Comparison of ENCODE assay signal across 8 cellular contexts in the genomic region with DNA sequence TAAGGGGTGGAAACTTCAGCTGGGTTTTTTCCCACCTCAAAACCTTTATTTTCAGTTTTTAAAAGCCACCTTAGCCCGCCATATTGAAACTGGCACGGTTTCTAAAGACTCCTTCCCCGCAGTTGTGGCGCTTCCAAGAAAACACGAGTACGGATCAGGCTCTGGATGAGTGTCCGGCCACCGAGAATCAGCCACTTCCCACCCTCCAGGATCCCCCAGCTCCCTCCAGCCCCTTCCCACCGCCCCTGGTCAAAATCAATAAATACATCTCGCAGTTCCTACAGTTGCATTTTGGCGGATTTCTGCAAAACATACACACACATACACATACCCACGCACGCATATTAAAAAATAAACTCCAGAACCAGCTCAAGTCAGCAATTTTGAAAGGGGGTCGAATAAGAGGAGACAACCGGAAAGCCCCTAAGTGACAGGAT. TPM values are rescaled to one million over a fixed set of nuclear protein-coding genes. Genes with fewer than 3 reads are reported as not detected.
DNase-seq lines count a peak whose midpoint lies in the region; ATAC-seq lines count a peak whose summit lies in the region.

No MANE protein-coding gene starts in this region.

- DNase-seq in Daoy (ENCODE audit: low read depth): peak; percentile 18
- peak in 2 of 3 donors; percentile 10 to 43 for DNase-seq in immature natural killer cell
- DNase-seq in SIG-M5 (lab: John Stamatoyannopoulos, UW): no peak

- ATAC-seq in HG03095 (IDR thresholded peaks at IDR 0.05; ENCODE audit: unreplicated experiment) (peak; percentile 5), HG03039 (IDR thresholded peaks at IDR 0.05; ENCODE audit: unreplicated experiment) (no peak), HG03159 (IDR thresholded peaks at IDR 0.05; ENCODE audit: unreplicated experiment) (no peak)
- no peak for ATAC-seq in stimulated activated memory B cell treated with anti-CD40 and anti-IgM and Interleukin-4, amounts not matched to agents 10 μg/mL and 1 μg/mL and 100 μg/mL, for 72 hours

- no peaks in the 10 kb centered on the region for H3K27me3 Mint-ChIP-seq in activated naive CD8-positive, alpha-beta T cell
- H3K27me3 Mint-ChIP-seq in immature natural killer cell (ENCODE audit: low read depth in 3 of 3): peaks cover 24 to 31% (median 31%) of the 10 kb centered on the region in 3 donors
- no peaks in the 10 kb centered on the region for H3K27me3 Mint-ChIP-seq in stimulated activated memory B cell treated with anti-CD40 and anti-IgM and Interleukin-4, amounts not matched to agents 10 μg/mL and 1 μg/mL and 100 μg/mL, for 72 hours

- H3K4me3 Mint-ChIP-seq in activated naive CD8-positive, alpha-beta T cell: peak overlapping the region; percentile 95
- H3K4me3 Mint-ChIP-seq in immature natural killer cell: peak overlapping the region; percentile 91 to 99 (median 97)
- H3K4me3 Mint-ChIP-seq in stimulated activated memory B cell treated with anti-CD40 and anti-IgM and Interleukin-4, amounts not matched to agents 10 μg/mL and 1 μg/mL and 100 μg/mL, for 72 hours: peak overlapping the region; percentile 91

- H3K4me1 Mint-ChIP-seq in activated naive CD8-positive, alpha-beta T cell (ENCODE audit: low read depth): peaks cover 45% of the 10 kb centered on the region
- peaks cover 58 to 76% of the 10 kb centered on the region in 2 donors for H3K4me1 Mint-ChIP-seq in immature natural killer cell
- peaks cover 66% of the 10 kb centered on the region for H3K4me1 Mint-ChIP-seq in stimulated activated memory B cell treated with anti-CD40 and anti-IgM and Interleukin-4, amounts not matched to agents 10 μg/mL and 1 μg/mL and 100 μg/mL, for 72 hours

- H3K9me3 Mint-ChIP-seq in activated naive CD8-positive, alpha-beta T cell (ENCODE audit: low read depth): no peaks in the 10 kb centered on the region
- no peaks in the 10 kb centered on the region for H3K9me3 Mint-ChIP-seq in immature natural killer cell
- H3K9me3 Mint-ChIP-seq in stimulated activated memory B cell treated with anti-CD40 and anti-IgM and Interleukin-4, amounts not matched to agents 10 μg/mL and 1 μg/mL and 100 μg/mL, for 72 hours: no peaks in the 10 kb centered on the region

- peaks cover 2% of the 10 kb centered on the region for H3K36me3 Mint-ChIP-seq in activated naive CD8-positive, alpha-beta T cell
- peaks cover 0 to under 1% (median 0%) of the 10 kb centered on the region in 3 donors for H3K36me3 Mint-ChIP-seq in immature natural killer cell
- H3K36me3 Mint-ChIP-seq in stimulated activated memory B cell treated with anti-CD40 and anti-IgM and Interleukin-4, amounts not matched to agents 10 μg/mL and 1 μg/mL and 100 μg/mL, for 72 hours: peaks cover 8% of the 10 kb centered on the region

- H3K27ac Mint-ChIP-seq in activated naive CD8-positive, alpha-beta T cell: peak overlapping the region; percentile 98
- H3K27ac Mint-ChIP-seq in immature natural killer cell: peak overlapping the region; percentile 52 to 92 (median 85)
- H3K27ac Mint-ChIP-seq in stimulated activated memory B cell treated with anti-CD40 and anti-IgM and Interleukin-4, amounts not matched to agents 10 μg/mL and 1 μg/mL and 100 μg/mL, for 72 hours: peak overlapping the region; percentile 88

RNA-seq across cellular contexts. Expression of a gene that starts 1.1 kb away (rescaled TPM):
- total RNA-seq in Daoy (2014; rRNA removed; shearing (Covaris generic)): 4.3 and 4.6 TPM in 2 replicates
- polyA plus RNA-seq in immature natural killer cell: 1 to 10 TPM; 1.5 to 9.8 (median 3.1) TPM
